In the genomic region with DNA sequence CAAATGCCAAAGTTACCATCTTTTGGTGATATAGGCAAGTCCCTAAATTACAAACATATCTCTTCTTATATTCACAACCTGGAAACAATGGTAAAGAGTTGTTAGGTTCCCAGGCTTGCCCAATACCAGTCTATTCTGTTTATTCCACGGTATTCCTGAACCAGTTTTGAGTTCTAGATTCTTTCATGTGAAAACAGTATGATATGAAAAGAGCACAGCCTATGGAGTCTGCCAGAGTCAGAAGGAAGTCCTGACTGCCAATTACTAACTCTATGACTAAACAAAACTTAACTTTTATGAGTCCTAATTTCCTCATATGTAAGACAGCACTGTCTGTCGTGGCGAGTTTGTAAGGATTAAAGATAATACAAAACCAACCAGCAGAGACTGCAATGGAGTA, we compare ENCODE assay signal across 12 cellular contexts. TPM values are rescaled to one million over a fixed set of nuclear protein-coding genes. Genes with fewer than 3 reads are reported as not detected.
DNase-seq lines count a peak whose midpoint lies in the region; ATAC-seq and TF ChIP-seq lines count a peak whose summit lies in the region.
"Had no signal": no experiment of that assay in that cellular context is flagged by ENCODE, and none has a peak within 500 bp of the region (broad histone marks: within the 10 kb centered on the region; RNA-seq: fewer than 3 reads in every experiment).

No MANE protein-coding gene starts in this region.

- H3K27me3 ChIP-seq in PC-3 (ENCODE audit: low read length) = no peaks in the 10 kb centered on the region
- no peaks in the 10 kb centered on the region for H3K27me3 ChIP-seq in transverse colon
- H3K27me3 ChIP-seq: suprapubic skin had no signal

- H3K9me3 ChIP-seq in PC-3 (ENCODE audit: low read length) (no peaks in the 10 kb centered on the region), transverse colon (no peaks in the 10 kb centered on the region)
- H3K9me3 ChIP-seq: psoas muscle, suprapubic skin had no signal

- CTCF ChIA-PET in PC-3 (lab: Charles Lee) = no interaction called here

- 27 to 28% methylated on average over 3 of the region's 3 CpGs for WGBS in transverse colon (ENCODE audit: low coverage in 1 of 2), 2 donors

- TF ChIP-seq CTCF in PC-3 (conservative IDR thresholded peaks at IDR 0.05; ENCODE audit: low read depth, low read length) (no peak), transverse colon (IDR thresholded peaks at IDR 0.05) (no peak)

- H3K9me2 ChIP-seq in PC-3 (replicated peaks; ENCODE audit: low read length) = no peaks in the 10 kb centered on the region

- ATAC-seq in PC-3 (peak; percentile 65), GM18870 (IDR thresholded peaks at IDR 0.05; ENCODE audit: unreplicated experiment) (no peak), HG02852 (IDR thresholded peaks at IDR 0.05; ENCODE audit: unreplicated experiment) (no peak)
- ATAC-seq: psoas muscle had no signal

- H3K4me2 ChIP-seq in PC-3 (ENCODE audit: low read length) = no peak overlapping the region; the same call in 1 of the 2 replicates

- H3K36me3 ChIP-seq in PC-3 (ENCODE audit: low read depth, low read length) (no peaks in the 10 kb centered on the region), transverse colon (no peaks in the 10 kb centered on the region)
- H3K36me3 ChIP-seq: suprapubic skin had no signal

- no peaks in the 10 kb centered on the region for H3K27me3 Mint-ChIP-seq in activated naive CD4-positive, alpha-beta T cell treated with anti-CD3 and anti-CD28 coated beads, Interleukin-2, amount 50 U/mL, for 24 hours

- DNase-seq in activated naive CD4-positive, alpha-beta T cell (lab: John Stamatoyannopoulos, UW) = no peak
- DNase-seq in PC-3 = peak; percentile 48
- DNase-seq in fibroblast of gingiva (ENCODE audit: low read depth) = peak; percentile 9
- no peak for DNase-seq in transverse colon
- DNase-seq in COLO829 (ENCODE audit: low spot score) = no peak
- DNase-seq: midbrain, NCI-H2029, psoas muscle had no signal

- POLR2A ChIA-PET in PC-3 (lab: Charles Lee; ENCODE audit: unreplicated experiment) = no interaction called here

- no peaks in the 10 kb centered on the region for H3K9me3 Mint-ChIP-seq in activated naive CD4-positive, alpha-beta T cell treated with anti-CD3 and anti-CD28 coated beads, Interleukin-2, amount 50 U/mL, for 24 hours

- TF ChIP-seq POLR2A in transverse colon (IDR thresholded peaks at IDR 0.05) = no peak

- no peak overlapping the region for H3K9ac ChIP-seq in PC-3 (ENCODE audit: low read length)

- no peak for TF ChIP-seq EP300 in transverse colon (IDR thresholded peaks at IDR 0.05; ENCODE audit: low read depth)

- BruUV-seq in PC-3 (replicated peaks; lab: Mats Ljungman, UMichigan) = no TSS peak

- peaks cover 72% of the 10 kb centered on the region for H3K4me1 Mint-ChIP-seq in activated naive CD4-positive, alpha-beta T cell treated with anti-CD3 and anti-CD28 coated beads, Interleukin-2, amount 50 U/mL, for 24 hours

- in situ Hi-C loops in transverse colon (cut with MboI; ENCODE audit: low pct_ligation_motif_present in 1 of 4, low pct_unique_long_range_greater_than_20kb in 1 of 4, low sequenced_read_pairs in 3 of 4) = loop anchor here in 2 of 4 donors (10.0 to 25.0 kb wide), 3 partner anchors 50 to 118 kb away; no protein-coding TSS in a partner anchor

- H2AFZ ChIP-seq in PC-3 (ENCODE audit: low read length) = no peak overlapping the region

- no peak overlapping the region for H3K4me3 ChIP-seq in PC-3 (ENCODE audit: low read length)
- H3K4me3 ChIP-seq in transverse colon = no peak overlapping the region
- H3K4me3 ChIP-seq: psoas muscle, suprapubic skin had no signal

- H3K36me3 Mint-ChIP-seq in activated naive CD4-positive, alpha-beta T cell treated with anti-CD3 and anti-CD28 coated beads, Interleukin-2, amount 50 U/mL, for 24 hours = peaks cover 15% of the 10 kb centered on the region

- H3K27ac Mint-ChIP-seq in activated naive CD4-positive, alpha-beta T cell treated with anti-CD3 and anti-CD28 coated beads, Interleukin-2, amount 50 U/mL, for 24 hours = no peak overlapping the region

- intact Hi-C loops in PC-3 (cut with micrococcal nuclease) = no loop called here
- intact Hi-C loops in transverse colon (cut with DNase I; ENCODE audit: low total_unique reads) = no loop called here

- H4K20me1 ChIP-seq in PC-3 (ENCODE audit: low read length) = 0 out of 2 replicates have a peak, but pooled peaks cover 26% of the 10 kb centered on the region

- peaks cover 85% of the 10 kb centered on the region for H3K79me2 ChIP-seq in PC-3 (ENCODE audit: low read length)

- H3K4me1 ChIP-seq in PC-3 (ENCODE audit: insufficient read depth, low read length) (peaks cover 23% of the 10 kb centered on the region), transverse colon (peaks cover 6 to 71% (median 36%) of the 10 kb centered on the region in 4 donors)

- H3K4me3 Mint-ChIP-seq in activated naive CD4-positive, alpha-beta T cell treated with anti-CD3 and anti-CD28 coated beads, Interleukin-2, amount 50 U/mL, for 24 hours = peak overlapping the region; percentile 7

- H3F3A ChIP-seq in PC-3 (ENCODE audit: low read length, unreplicated experiment) = no peaks in the 10 kb centered on the region

- H3K27ac ChIP-seq in PC-3 (ENCODE audit: low read length) = peak overlapping the region; percentile 16; the same call in 1 of the 2 replicates
- H3K27ac ChIP-seq in transverse colon = peak overlapping the region; percentile 37 to 59 (median 50)
- H3K27ac ChIP-seq: psoas muscle, suprapubic skin had no signal

RNA-seq across cellular contexts. Expression of gene ABI1, which starts 5.6 kb away (rescaled TPM):
- total RNA-seq in PC-3 (2014; rRNA removed) (20.7 and 25.2 TPM in 2 replicates), transverse colon (10 to 100 TPM; 29.9 to 54.5 (median 47.8) TPM)

Comparison
In these comparisons a context has a peak if more than half of its experiments do, and no peak if none do; other contexts are left out.
1. DNase-seq: peak in PC-3 (single experiment) and fibroblast of gingiva (single experiment); none in activated naive CD4-positive, alpha-beta T cell (0 of 4), transverse colon (single experiment) and COLO829 (single experiment).